Comparison of ENCODE assay signal across 21 cellular contexts in the genomic region with DNA sequence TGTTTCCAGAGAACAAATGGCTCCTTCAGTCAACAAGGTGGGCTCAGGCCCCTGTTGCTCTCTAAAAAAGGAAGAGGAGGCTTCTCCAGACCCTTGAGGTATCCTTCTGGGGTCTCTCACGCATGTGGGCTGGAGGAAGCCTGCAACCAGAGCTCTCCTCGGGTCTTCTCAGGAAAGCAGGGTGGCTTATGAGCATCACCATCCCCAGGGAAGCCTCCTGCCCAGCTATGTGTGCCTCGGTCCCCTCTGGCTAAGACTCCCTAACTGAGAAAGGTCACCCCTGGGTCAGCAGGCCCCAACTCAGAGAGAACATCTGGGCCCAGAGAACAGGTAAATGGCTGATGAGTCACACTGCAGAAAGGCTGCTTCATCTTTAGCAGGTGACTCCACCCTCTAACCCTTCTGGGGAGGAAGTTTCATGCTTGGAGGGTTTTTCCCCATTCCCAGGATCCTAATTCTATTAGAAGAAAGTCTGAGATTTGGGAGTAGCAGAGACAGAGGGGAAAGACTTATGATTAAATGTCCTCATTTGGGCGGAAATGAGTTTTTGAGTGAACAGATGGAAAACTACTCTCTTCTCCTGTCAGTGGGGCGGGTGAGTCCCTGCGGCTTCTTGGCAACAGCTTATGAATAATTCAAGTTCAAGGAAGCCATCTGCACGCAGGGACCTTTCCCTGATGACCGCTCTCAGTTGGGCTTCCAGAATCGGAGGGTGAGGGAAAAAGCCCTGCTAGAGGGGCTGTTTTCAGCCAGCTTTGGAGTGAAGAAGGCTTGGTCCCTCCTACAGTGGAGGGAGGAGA. TPM values are rescaled to one million over a fixed set of nuclear protein-coding genes. Genes with fewer than 3 reads are reported as not detected.
DNase-seq lines count a peak whose midpoint lies in the region; ATAC-seq and TF ChIP-seq lines count a peak whose summit lies in the region.
"Had no signal": no experiment of that assay in that cellular context is flagged by ENCODE, and none has a peak within 500 bp of the region (broad histone marks: within the 10 kb centered on the region; RNA-seq: fewer than 3 reads in every experiment).

No MANE protein-coding gene starts in this region.

- peak overlapping the region in 3 of 5 experiments; percentile 38 to 72 (median 53) for H3K27ac Mint-ChIP-seq in brain
- H3K27ac Mint-ChIP-seq: activated CD4-positive, alpha-beta T cell treated with anti-CD3 and anti-CD28 coated beads, Interleukin-2, amount 10 ng/mL, durations not matched to agents 7 days and 5 days; natural killer cell; T-helper 17 cell had no signal

- H3K36me3 ChIP-seq in heart left ventricle = peaks cover 0 to 4% (median 0%) of the 10 kb centered on the region in 9 donors

- TF ChIP-seq POLR2A in heart left ventricle (IDR thresholded peaks at IDR 0.05) = no peak

- intact Hi-C loops in heart left ventricle (cut with DNase I) = no loop called here

- peaks cover 0 to 11% (median 5%) of the 10 kb centered on the region in 5 experiments for H3K9me3 Mint-ChIP-seq in brain
- H3K9me3 Mint-ChIP-seq: activated CD4-positive, alpha-beta T cell treated with anti-CD3 and anti-CD28 coated beads, Interleukin-2, amount 10 ng/mL, durations not matched to agents 7 days and 5 days; central memory CD8-positive, alpha-beta T cell; natural killer cell had no signal

- DNase-seq in DMS53 treated with DMSO at 0.1 percent for 48 hours (lab: John Stamatoyannopoulos, UW; ENCODE audit: unreplicated experiment) (peak; percentile 11), heart left ventricle (peak in 4 of 5 donors; percentile 59 to 71 (median 68)), renal cortical epithelial cell (ENCODE audit: low read depth) (peak; percentile 35), amygdala (lab: John Stamatoyannopoulos, UW) (no peak), GM10248 (ENCODE audit: extremely low spot score) (no peak)
- DNase-seq: activated CD4-positive, alpha-beta T cell treated with anti-CD3 and anti-CD28 coated beads, Interleukin-2, amount 10 ng/mL, durations not matched to agents 7 days and 5 days; CD4-positive, alpha-beta memory T cell; effector memory CD4-positive, alpha-beta T cell; natural killer cell; NCI-H1048; NCI-H2081 treated with DMSO at 0.1 percent for 48 hours; NCI-H748 treated with DMSO at 0.1 percent for 48 hours; small intestine; stimulated activated CD4-positive, alpha-beta T cell treated with anti-CD3 and anti-CD28 coated beads, Interleukin-4, amount 100 ng/mL, for 1 hour; T-helper 17 cell had no signal

- H3K4me1 Mint-ChIP-seq in brain = peaks cover 13% of the 10 kb centered on the region
- H3K4me1 Mint-ChIP-seq: activated CD4-positive, alpha-beta T cell treated with anti-CD3 and anti-CD28 coated beads, Interleukin-2, amount 10 ng/mL, durations not matched to agents 7 days and 5 days; CD4-positive, alpha-beta memory T cell; central memory CD8-positive, alpha-beta T cell; natural killer cell; T-helper 17 cell had no signal

- ATAC-seq in heart left ventricle (peak; percentile 25 to 82 (median 62)), HG02678 (IDR thresholded peaks at IDR 0.05; ENCODE audit: unreplicated experiment) (no peak), HG02938 (IDR thresholded peaks at IDR 0.05; ENCODE audit: unreplicated experiment) (no peak)
- ATAC-seq: natural killer cell, T-helper 17 cell had no signal

- CTCF ChIA-PET in GM10248 (lab: Yijun Ruan, JAX) = interaction anchor here (2.0 kb wide), 1 partner anchor 9 kb away, joined by 4 read pairs; no protein-coding TSS in a partner anchor

- no peaks in the 10 kb centered on the region for H3K36me3 Mint-ChIP-seq in brain
- H3K36me3 Mint-ChIP-seq: CD4-positive, alpha-beta memory T cell; natural killer cell had no signal

- no peak overlapping the region for H3K4me3 ChIP-seq in heart left ventricle
- H3K4me3 ChIP-seq: hepatocyte had no signal

- H3K4me1 ChIP-seq in heart left ventricle = peaks cover 0 to 38% (median 16%) of the 10 kb centered on the region in 12 donors

- TF ChIP-seq CTCF in brain (conservative IDR thresholded peaks at IDR 0.05) = no peak
- no peak for TF ChIP-seq CTCF in heart left ventricle (IDR thresholded peaks at IDR 0.05)
- TF ChIP-seq CTCF in GM10248 (IDR thresholded peaks at IDR 0.05; ENCODE audit: control extremely low read depth, extremely low read depth, low read depth, missing control alignments) = no peak

- no peak overlapping the region for H3K4me3 Mint-ChIP-seq in brain
- H3K4me3 Mint-ChIP-seq: activated CD4-positive, alpha-beta T cell treated with anti-CD3 and anti-CD28 coated beads, Interleukin-2, amount 10 ng/mL, durations not matched to agents 7 days and 5 days; CD4-positive, alpha-beta memory T cell; central memory CD8-positive, alpha-beta T cell; natural killer cell; T-helper 17 cell had no signal

- peak overlapping the region in 11 of 12 donors; percentile 29 to 84 (median 61) for H3K27ac ChIP-seq in heart left ventricle
- H3K27ac ChIP-seq: hepatocyte, KMS-11 had no signal

- H3K27me3 ChIP-seq in heart left ventricle = no peaks in the 10 kb centered on the region
- H3K27me3 ChIP-seq: hepatocyte had no signal

- H3K27me3 Mint-ChIP-seq in brain = peaks cover 11% of the 10 kb centered on the region
- H3K27me3 Mint-ChIP-seq: central memory CD8-positive, alpha-beta T cell; T-helper 17 cell had no signal

- no peaks in the 10 kb centered on the region for H3K9me3 ChIP-seq in heart left ventricle

- WGBS in heart left ventricle, 4 donors = 51 to 77% (median 59%) methylated on average over 9 of the region's 9 CpGs

- POLR2A ChIA-PET in GM10248 (lab: Yijun Ruan, JAX) = no interaction called here

RNA-seq across cellular contexts. Expression of a gene that starts 41.9 kb away (rescaled TPM):
- polyA plus RNA-seq in brain (ENCODE audit: insufficient read depth, low read depth, low replicate concordance) (10.4 TPM), heart left ventricle (10 to 100 TPM; 50.0 to 64.2 TPM)
- total RNA-seq in heart left ventricle (100 to 1,000 TPM in 2 of 9 donors, 10 to 100 TPM in 7; 31.8 to 206 (median 42.9) TPM), renal cortical epithelial cell (468 and 692 TPM in 2 replicates)

Comparison
In these comparisons a context has a peak if more than half of its experiments do, and no peak if none do; other contexts are left out.
1. DNase-seq: peak in DMS53 treated with DMSO at 0.1 percent for 48 hours (single experiment), heart left ventricle (4 of 5) and renal cortical epithelial cell (single experiment); none in amygdala (0 of 56) and GM10248 (single experiment).
2. ATAC-seq: peak in heart left ventricle (4 of 4); none in HG02678 (single experiment) and HG02938 (single experiment).